19 cellular contexts compared by ENCODE assay signal in the genomic region with DNA sequence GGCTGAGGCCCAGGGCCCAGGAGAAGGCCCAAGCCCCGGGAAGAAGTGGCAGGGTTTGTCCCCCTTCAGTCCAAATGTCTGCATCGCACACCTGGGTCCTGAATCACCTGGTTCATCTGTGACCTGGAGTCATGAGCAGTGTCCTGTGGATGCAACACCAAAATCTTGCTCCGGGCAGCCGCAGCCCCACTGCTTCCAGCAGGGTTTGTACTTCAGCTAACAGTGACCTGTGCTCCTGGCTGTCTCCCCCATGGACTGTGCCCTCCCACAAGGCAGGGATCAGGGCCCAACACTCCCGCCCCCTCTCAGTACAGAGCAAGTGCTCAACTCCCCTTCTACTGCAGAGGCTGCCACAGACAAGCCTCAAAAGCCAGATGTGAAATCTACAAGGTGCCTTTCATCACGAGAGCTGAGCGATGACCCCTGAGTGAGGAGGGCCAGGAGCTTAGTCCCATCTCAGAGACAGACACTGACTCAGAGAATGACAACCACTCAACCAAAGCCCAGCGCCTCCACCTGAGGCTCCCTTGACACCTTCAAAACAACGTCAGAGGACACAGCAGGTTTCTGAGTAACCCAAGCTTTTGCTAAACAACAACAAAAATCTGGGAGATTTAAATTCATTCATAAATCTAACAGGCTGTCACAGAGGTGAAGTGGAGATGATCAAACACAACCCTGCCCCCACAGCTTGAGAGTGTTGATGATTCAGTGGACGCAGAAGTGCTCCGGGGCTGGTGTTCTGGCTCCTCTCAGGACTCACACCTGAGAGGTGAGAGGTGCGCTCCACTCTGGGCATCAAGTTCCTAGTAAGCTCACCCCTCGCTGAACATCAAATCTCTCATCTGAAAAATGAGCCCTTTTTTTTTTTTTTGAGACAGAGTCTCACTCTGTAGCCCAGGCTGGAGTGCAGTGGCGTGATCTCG. TPM values are rescaled to one million over a fixed set of nuclear protein-coding genes. Genes with fewer than 3 reads are reported as not detected.
DNase-seq lines count a peak whose midpoint lies in the region; TF ChIP-seq lines count a peak whose summit lies in the region.
"Had no signal": no experiment of that assay in that cellular context is flagged by ENCODE, and none has a peak within 500 bp of the region (broad histone marks: within the 10 kb centered on the region; RNA-seq: fewer than 3 reads in every experiment).

No MANE protein-coding gene starts in this region.

- WGBS in spleen, 5 donors = 80 to 89% (median 87%) methylated on average over 11 to 15 of the region's 15 CpGs

- no peaks in the 10 kb centered on the region for H3K27me3 Mint-ChIP-seq in osteocyte (ENCODE audit: unreplicated experiment)
- H3K27me3 Mint-ChIP-seq: activated CD4-positive, alpha-beta T cell treated with anti-CD3 and anti-CD28 coated beads for 36 hours had no signal

- peak overlapping the region in 2 of 8 donors; percentile 81 to 89 for H3K27ac ChIP-seq in spleen
- H3K27ac ChIP-seq: vagina had no signal

- TF ChIP-seq CTCF in GM12875 (IDR thresholded peaks at IDR 0.05; ENCODE audit: borderline replicate concordance, insufficient read depth, low read depth, low read length) (no peak), epithelial cell of esophagus (IDR thresholded peaks at IDR 0.05; ENCODE audit: insufficient read depth, low read depth, low read length, missing control alignments) (no peak), spleen (IDR thresholded peaks at IDR 0.05 in 8 of 11, conservative IDR thresholded peaks at IDR 0.05 in 3 of 11) (no peak), osteocyte (IDR thresholded peaks at IDR 0.05) (no peak)

- peak overlapping the region; percentile 1 for H3K4me3 ChIP-seq in GM12875 (ENCODE audit: low read depth, low read length)
- no peak overlapping the region for H3K4me3 ChIP-seq in epithelial cell of esophagus (ENCODE audit: low read length)
- H3K4me3 ChIP-seq in spleen = no peak overlapping the region
- H3K4me3 ChIP-seq: breast epithelium, vagina had no signal

- H3K36me3 ChIP-seq in spleen = peaks cover 0 to 55% (median 0%) of the 10 kb centered on the region in 6 donors
- H3K36me3 ChIP-seq: breast epithelium, vagina had no signal

- H3K27ac Mint-ChIP-seq in osteocyte (ENCODE audit: unreplicated experiment) = no peak overlapping the region
- H3K27ac Mint-ChIP-seq: activated CD4-positive, alpha-beta T cell treated with anti-CD3 and anti-CD28 coated beads for 36 hours had no signal

- no peak overlapping the region for H3K4me3 Mint-ChIP-seq in osteocyte (ENCODE audit: unreplicated experiment)
- H3K4me3 Mint-ChIP-seq: activated CD4-positive, alpha-beta T cell treated with anti-CD3 and anti-CD28 coated beads for 36 hours had no signal

- no peaks in the 10 kb centered on the region for H3K9me3 ChIP-seq in spleen
- H3K9me3 ChIP-seq: breast epithelium, vagina had no signal

- peaks cover 23 to 92% (median 75%) of the 10 kb centered on the region in 6 donors for H3K4me1 ChIP-seq in spleen

- intact Hi-C loops in spleen (cut with DNase I; ENCODE audit: low total_unique reads) = no loop called here

- DNase-seq in NCI-H510A (lab: John Stamatoyannopoulos, UW) (peak; percentile 46), epithelial cell of esophagus (ENCODE audit: low read depth) (peak; percentile 62), spleen (peak; percentile 69), osteocyte (ENCODE audit: extremely low spot score, unreplicated experiment) (no peak), NOMO-1 treated with dmso at 0.1 percent for 144 hours (lab: John Stamatoyannopoulos, UW; ENCODE audit: unreplicated experiment) (no peak), HPDE6-E6E7 (ENCODE audit: extremely low spot score) (no peak)
- DNase-seq: activated CD4-positive, alpha-beta T cell treated with anti-CD3 and anti-CD28 coated beads for 36 hours; activated CD8-positive, alpha-beta memory T cell treated with anti-CD3 and anti-CD28 coated beads, Interleukin-2, amount 50 U/mL, for 4 hours; activated naive CD4-positive, alpha-beta T cell treated with anti-CD3 and anti-CD28 coated beads, Interleukin-2, amount 50 U/mL, for 16 hours; effector CD8-positive, alpha-beta T cell; Karpas-422; NCI-H1930; T-helper 2 cell had no signal

- H3K9me3 Mint-ChIP-seq in osteocyte (ENCODE audit: unreplicated experiment) = no peaks in the 10 kb centered on the region

- H3K27me3 ChIP-seq in spleen (replicated peaks in 1 of 7) = no peaks in the 10 kb centered on the region
- H3K27me3 ChIP-seq: breast epithelium, vagina had no signal

- no peak for TF ChIP-seq POLR2A in spleen (IDR thresholded peaks at IDR 0.05)

- H3K4me1 Mint-ChIP-seq in osteocyte (ENCODE audit: unreplicated experiment) = peaks cover 17% of the 10 kb centered on the region

- peaks cover 7% of the 10 kb centered on the region for H3K36me3 Mint-ChIP-seq in osteocyte (ENCODE audit: unreplicated experiment)

RNA-seq across cellular contexts. Expression of gene KIAA0930, which starts 3.4 kb away (rescaled TPM):
- total RNA-seq in spleen = 10 to 100 TPM; 35.5 to 93.1 (median 73.7) TPM
- 10 to 100 TPM; 32.6 to 61.5 (median 46.6) TPM for polyA plus RNA-seq in spleen
- total RNA-seq in osteocyte = 53.1 and 64.7 TPM in 2 replicates

RNA-seq across cellular contexts. Expression of gene UPK3A, which starts 47.4 kb away (rescaled TPM):
- total RNA-seq in spleen = 1 to 10 TPM in 1 of 7 donors, under 1 TPM in 1, not detected in 5; 0.79 to 1.4 TPM
- polyA plus RNA-seq in spleen = 1 to 10 TPM in 2 of 3 donors, under 1 TPM in 1; 0.35 to 2.7 (median 2.4) TPM
- not detected in 2 replicates for total RNA-seq in osteocyte
- total RNA-seq: activated CD4-positive, alpha-beta T cell treated with anti-CD3 and anti-CD28 coated beads for 36 hours; breast epithelium; fibroblast of villous mesenchyme; lung microvascular endothelial cell; skeletal muscle tissue; vagina had no signal

Comparison
In these comparisons a context has a peak if more than half of its experiments do, and no peak if none do; other contexts are left out.
1. DNase-seq: peak in NCI-H510A (single experiment), epithelial cell of esophagus (single experiment) and spleen (single experiment); none in osteocyte (single experiment), NOMO-1 treated with dmso at 0.1 percent for 144 hours (single experiment) and HPDE6-E6E7 (single experiment).